7 cellular contexts compared by ENCODE assay signal in genomic region chr14:95984206-95984605, GRCh38. TPM values are rescaled to one million over a fixed set of nuclear protein-coding genes. Genes with fewer than 3 reads are reported as not detected.
"Had no signal": no experiment of that assay in that cellular context is flagged by ENCODE, and none has a peak within 500 bp of the region (broad histone marks: within the 10 kb centered on the region; RNA-seq: fewer than 3 reads in every experiment).

No MANE protein-coding gene starts in this region.

- H3K27ac ChIP-seq: HL-60 had no signal

- ATAC-seq: K562 had no signal

- H3K4me3 ChIP-seq: K562 had no signal

- FAIRE-seq: HTR-8/SVneo, K562 had no signal

- DNase-seq: IMR-90, KBM-7, KG1 had no signal

RNA-seq across cellular contexts. Expression of gene C14orf132, which starts 55.0 kb away (rescaled TPM):
- total RNA-seq: HT-29, K562 had no signal
- polyA plus RNA-seq: K562 had no signal
